14 cellular contexts compared by ENCODE assay signal in the genomic region with DNA sequence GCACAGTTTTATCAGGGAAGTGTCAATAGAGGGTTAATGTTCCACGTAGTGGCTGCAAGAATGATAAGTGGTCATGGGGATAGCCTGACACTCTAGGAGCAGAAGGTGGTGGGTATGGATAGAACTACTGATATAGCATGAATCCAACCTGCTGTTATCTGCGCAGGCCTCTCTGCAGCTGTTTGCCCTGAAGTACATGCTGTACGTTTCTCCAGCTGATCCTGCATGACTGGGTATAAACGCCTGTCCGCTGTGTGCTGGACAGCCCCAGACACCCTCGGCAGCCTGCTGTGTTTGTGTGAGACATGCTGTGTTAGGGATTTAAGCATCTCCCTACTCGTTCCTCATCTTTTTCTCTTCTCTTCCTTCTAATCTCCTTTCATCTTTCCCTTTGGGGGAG.
DNase-seq lines count a peak whose midpoint lies in the region; ATAC-seq and TF ChIP-seq lines count a peak whose summit lies in the region.
"Had no signal": no experiment of that assay in that cellular context is flagged by ENCODE, and none has a peak within 500 bp of the region (broad histone marks: within the 10 kb centered on the region; RNA-seq: fewer than 3 reads in every experiment).

No MANE protein-coding gene starts in this region.

- TF ChIP-seq CTCF in OCI-LY7 (conservative IDR thresholded peaks at IDR 0.05; ENCODE audit: low read length), result no peak
- TF ChIP-seq CTCF in esophagus squamous epithelium (IDR thresholded peaks at IDR 0.05), result no peak
- no peak for TF ChIP-seq CTCF in right lobe of liver (IDR thresholded peaks at IDR 0.05)

- no peak overlapping the region for H3K4me3 Mint-ChIP-seq in activated T-cell treated with anti-CD3 and anti-CD28 coated beads, Interleukin-2, amount 50 U/mL, for 4 hours
- H3K4me3 Mint-ChIP-seq: central memory CD8-positive, alpha-beta T cell had no signal

- no peaks in the 10 kb centered on the region for H3K9me3 Mint-ChIP-seq in activated T-cell treated with anti-CD3 and anti-CD28 coated beads, Interleukin-2, amount 50 U/mL, for 4 hours
- H3K9me3 Mint-ChIP-seq: central memory CD8-positive, alpha-beta T cell had no signal

- peaks cover 27% of the 10 kb centered on the region for H3K4me1 Mint-ChIP-seq in activated T-cell treated with anti-CD3 and anti-CD28 coated beads, Interleukin-2, amount 50 U/mL, for 4 hours (ENCODE audit: low read depth)

- intact Hi-C loops in OCI-LY7 (cut with micrococcal nuclease; ENCODE audit: unreplicated experiment), result loop anchor here (1.0 to 10.0 kb wide), 4 partner anchors 151 to 714 kb away; no protein-coding TSS in a partner anchor
- intact Hi-C loops in esophagus squamous epithelium (cut with DNase I), result no loop called here
- intact Hi-C loops in right lobe of liver (cut with DNase I), result no loop called here

- no peaks in the 10 kb centered on the region for H3K36me3 ChIP-seq in OCI-LY7 (ENCODE audit: insufficient read depth, low read length)
- H3K36me3 ChIP-seq in esophagus squamous epithelium, result peaks cover 0 to 6% (median 0%) of the 10 kb centered on the region in 3 donors
- no peaks in the 10 kb centered on the region for H3K36me3 ChIP-seq in right lobe of liver

- H3K4me2 ChIP-seq in OCI-LY7 (ENCODE audit: low read length), result peak overlapping the region; percentile 81

- TF ChIP-seq POLR2A in esophagus squamous epithelium (IDR thresholded peaks at IDR 0.05), result no peak
- no peak for TF ChIP-seq POLR2A in right lobe of liver (IDR thresholded peaks at IDR 0.05)

- peaks cover 42% of the 10 kb centered on the region; the same call in 1 of the 2 replicates for H3K79me2 ChIP-seq in OCI-LY7 (ENCODE audit: insufficient read depth, low read depth, low read length)

- ATAC-seq in right lobe of liver (peak in 3 of 4 donors; percentile 17 to 43 (median 26)), HG03378 (IDR thresholded peaks at IDR 0.05; ENCODE audit: unreplicated experiment) (no peak), HG03439 (IDR thresholded peaks at IDR 0.05; ENCODE audit: unreplicated experiment) (no peak)
- no peak for ATAC-seq in activated T-cell treated with anti-CD3 and anti-CD28 coated beads, Interleukin-2, amount 50 U/mL, for 4 hours
- ATAC-seq: GM12878 had no signal

- no peaks in the 10 kb centered on the region for H3K9me2 ChIP-seq in OCI-LY7 (ENCODE audit: insufficient read depth, low read length)

- H3K36me3 Mint-ChIP-seq in activated T-cell treated with anti-CD3 and anti-CD28 coated beads, Interleukin-2, amount 50 U/mL, for 4 hours (ENCODE audit: insufficient read depth), result peaks cover 12% of the 10 kb centered on the region

- no TSS peak for BruUV-seq in OCI-LY7 (replicated peaks; lab: Mats Ljungman, UMichigan)

- H3K4me3 ChIP-seq in OCI-LY7 (ENCODE audit: low read depth, low read length, poor library complexity, severe bottlenecking) (peak overlapping the region; percentile 57), esophagus squamous epithelium (peak overlapping the region in 1 of 4 donors; percentile 24), right lobe of liver (no peak overlapping the region)
- H3K4me3 ChIP-seq: GM12878, skin epidermis had no signal

- H3K27me3 ChIP-seq in esophagus squamous epithelium (no peaks in the 10 kb centered on the region), right lobe of liver (no peaks in the 10 kb centered on the region)

- no peak overlapping the region; the same call in 1 of the 2 replicates for H2AFZ ChIP-seq in OCI-LY7 (ENCODE audit: low read length)

- DNase-seq in OCI-LY7 (ENCODE audit: low spot score) (peak; percentile 62), esophagus squamous epithelium (lab: John Stamatoyannopoulos, UW) (no peak), right lobe of liver (no peak), superior temporal gyrus (ENCODE audit: extremely low spot score) (peak; percentile 48)
- DNase-seq in activated T-cell treated with anti-CD3 and anti-CD28 coated beads, Interleukin-2, amount 50 U/mL, for 4 hours, result no peak
- no peak for DNase-seq in activated CD4-positive, CD25-positive, alpha-beta regulatory T cell treated with anti-CD3 and anti-CD28 coated beads, Interleukin-2, amount 50 U/mL, for 72 hours
- DNase-seq: activated CD4-positive, CD25-positive, alpha-beta regulatory T cell; DMS 273 treated with DMSO at 0.1 percent for 48 hours; SHP77 treated with DMSO at 0.1 percent for 48 hours had no signal

- no peaks in the 10 kb centered on the region for H4K20me1 ChIP-seq in OCI-LY7 (ENCODE audit: insufficient read depth, low read length)

- H3K9me3 ChIP-seq in OCI-LY7 (ENCODE audit: low read length) (no peaks in the 10 kb centered on the region), esophagus squamous epithelium (no peaks in the 10 kb centered on the region), right lobe of liver (no peaks in the 10 kb centered on the region)

- peaks cover 99% of the 10 kb centered on the region for H3K4me1 ChIP-seq in OCI-LY7 (ENCODE audit: insufficient read depth, low read length, poor library complexity, severe bottlenecking)
- H3K4me1 ChIP-seq in esophagus squamous epithelium, result peaks cover 0 to 58% (median 12%) of the 10 kb centered on the region in 3 donors
- peaks cover 0 to 16% (median 0%) of the 10 kb centered on the region in 4 donors for H3K4me1 ChIP-seq in right lobe of liver

- no peaks in the 10 kb centered on the region for H3K27me3 Mint-ChIP-seq in activated T-cell treated with anti-CD3 and anti-CD28 coated beads, Interleukin-2, amount 50 U/mL, for 4 hours (ENCODE audit: low read depth)
- H3K27me3 Mint-ChIP-seq: central memory CD8-positive, alpha-beta T cell had no signal

- POLR2A ChIA-PET in OCI-LY7 (lab: Charles Lee), result interaction anchor here (0.8 to 5.4 kb wide), 24 partner anchors 18 to 498 kb away, joined by 3 to 74 read pairs (median 6); a partner anchor contains a TSS

- WGBS in esophagus squamous epithelium, 2 donors, result 71 to 74% methylated on average over 7 of the region's 7 CpGs
- WGBS in right lobe of liver (ENCODE audit: insufficient coverage, low coverage, low lambda C conversion rate, missing lambda C conversion rate), result 57% methylated on average over 4 of the region's 7 CpGs

- H3K27ac ChIP-seq in OCI-LY7 (ENCODE audit: low read depth, low read length, poor library complexity, severe bottlenecking) (peak overlapping the region; percentile 98), esophagus squamous epithelium (peak overlapping the region; percentile 5 to 65 (median 56)), right lobe of liver (no peak overlapping the region)
- H3K27ac ChIP-seq: skin epidermis had no signal

- CTCF ChIA-PET in OCI-LY7 (lab: Charles Lee; ENCODE audit: unreplicated experiment), result interaction anchor here (1.0 to 1.2 kb wide), 2 partner anchors 24 to 500 kb away, joined by 3 read pairs; no protein-coding TSS in a partner anchor

Comparison
In these comparisons a context has a peak if more than half of its experiments do, and no peak if none do; other contexts are left out.
1. DNase-seq: peak in OCI-LY7 (single experiment) and superior temporal gyrus (single experiment); none in esophagus squamous epithelium (single experiment), right lobe of liver (0 of 3), activated T-cell treated with anti-CD3 and anti-CD28 coated beads, Interleukin-2, amount 50 U/mL, for 4 hours (single experiment) and activated CD4-positive, CD25-positive, alpha-beta regulatory T cell treated with anti-CD3 and anti-CD28 coated beads, Interleukin-2, amount 50 U/mL, for 72 hours (single experiment).
2. H3K27ac ChIP-seq: peak in OCI-LY7 (single experiment) and esophagus squamous epithelium (4 of 4); none in right lobe of liver (0 of 3).
3. ATAC-seq: peak in right lobe of liver (3 of 4); none in HG03378 (single experiment), activated T-cell treated with anti-CD3 and anti-CD28 coated beads, Interleukin-2, amount 50 U/mL, for 4 hours (0 of 2) and HG03439 (single experiment).